In genomic region chr12:53533476-53533875, GRCh38 we compare ENCODE assay signal across 17 cellular contexts. TPM values are rescaled to one million over a fixed set of nuclear protein-coding genes. Genes with fewer than 3 reads are reported as not detected.
DNase-seq lines count a peak whose midpoint lies in the region; ATAC-seq and TF ChIP-seq lines count a peak whose summit lies in the region.
"Had no signal": no experiment of that assay in that cellular context is flagged by ENCODE, and none has a peak within 500 bp of the region (broad histone marks: within the 10 kb centered on the region; RNA-seq: fewer than 3 reads in every experiment).

No MANE protein-coding gene starts in this region.

- no peaks in the 10 kb centered on the region for H3K4me1 Mint-ChIP-seq in brain
- H3K4me1 Mint-ChIP-seq in T-helper 17 cell = peaks cover 2% of the 10 kb centered on the region
- H3K4me1 Mint-ChIP-seq: CD4-positive, CD25-positive, alpha-beta regulatory T cell had no signal

- peak; percentile 48 for DNase-seq in CD1c-positive myeloid dendritic cell (ENCODE audit: extremely low spot score)
- DNase-seq in substantia nigra (lab: John Stamatoyannopoulos, UW) = peak in 2 of 49 donors; percentile 4 to 17
- no peak for DNase-seq in T-helper 17 cell
- no peak for DNase-seq in transverse colon
- DNase-seq: Calu3; CD4-positive, CD25-positive, alpha-beta regulatory T cell; DMS79; NCI-H187; NCI-H345; SJCRH30 had no signal

- H3K9me3 Mint-ChIP-seq in brain = no peaks in the 10 kb centered on the region
- H3K9me3 Mint-ChIP-seq: CD4-positive, CD25-positive, alpha-beta regulatory T cell had no signal

- no peak for TF ChIP-seq POLR2A in transverse colon (IDR thresholded peaks at IDR 0.05)

- H3K27ac Mint-ChIP-seq in brain (peak overlapping the region in 4 of 5 experiments; percentile 67 to 94 (median 90)), T-helper 17 cell (no peak overlapping the region)
- H3K27ac Mint-ChIP-seq: CD4-positive, CD25-positive, alpha-beta regulatory T cell had no signal

- intact Hi-C loops in transverse colon (cut with DNase I; ENCODE audit: low total_unique reads) = no loop called here

- peaks cover 0 to 71% (median 36%) of the 10 kb centered on the region in 4 donors for H3K36me3 ChIP-seq in transverse colon

- TF ChIP-seq CTCF in brain (conservative IDR thresholded peaks at IDR 0.05) = no peak
- no peak for TF ChIP-seq CTCF in transverse colon (IDR thresholded peaks at IDR 0.05)

- peaks cover 6 to 12% (median 10%) of the 10 kb centered on the region in 4 donors for H3K4me1 ChIP-seq in transverse colon
- H3K4me1 ChIP-seq: HAP-1, SJCRH30 had no signal

- H3K4me3 Mint-ChIP-seq in brain (no peak overlapping the region), T-helper 17 cell (no peak overlapping the region)
- H3K4me3 Mint-ChIP-seq: CD4-positive, CD25-positive, alpha-beta regulatory T cell had no signal

- in situ Hi-C loops in transverse colon (cut with MboI; ENCODE audit: low pct_ligation_motif_present in 1 of 4, low pct_unique_long_range_greater_than_20kb in 1 of 4, low sequenced_read_pairs in 3 of 4) = no loop called here

- H3K4me3 ChIP-seq in transverse colon = no peak overlapping the region
- H3K4me3 ChIP-seq: HAP-1, SJCRH30 had no signal

- H3K36me3 Mint-ChIP-seq in brain = peaks cover 68% of the 10 kb centered on the region
- peaks cover 10% of the 10 kb centered on the region for H3K36me3 Mint-ChIP-seq in T-helper 17 cell (ENCODE audit: low read depth)

- no peaks in the 10 kb centered on the region for H3K9me3 ChIP-seq in T-helper 17 cell (ENCODE audit: control insufficient read depth, low read length, poor library complexity, severe bottlenecking)
- no peaks in the 10 kb centered on the region for H3K9me3 ChIP-seq in transverse colon
- H3K9me3 ChIP-seq: HAP-1, SJCRH30 had no signal

- WGBS in transverse colon (ENCODE audit: low coverage in 1 of 2), 2 donors = 69 to 100% methylated on average over 1 to 2 of the region's 2 CpGs

- ATAC-seq in T-helper 17 cell (no peak), HG03521 (IDR thresholded peaks at IDR 0.05; ENCODE audit: unreplicated experiment) (no peak)

- peak overlapping the region; percentile 89 for H3K27ac ChIP-seq in layer of hippocampus (ENCODE audit: low read depth, low read length)
- peak overlapping the region; percentile 92 for H3K27ac ChIP-seq in substantia nigra (ENCODE audit: low read depth, low read length, poor library complexity, severe bottlenecking)
- no peak overlapping the region for H3K27ac ChIP-seq in transverse colon
- H3K27ac ChIP-seq: RWPE1, SJCRH30 had no signal

- H3K27me3 Mint-ChIP-seq in brain (peaks cover 3% of the 10 kb centered on the region), T-helper 17 cell (no peaks in the 10 kb centered on the region)
- H3K27me3 Mint-ChIP-seq: CD4-positive, CD25-positive, alpha-beta regulatory T cell had no signal

- TF ChIP-seq EP300 in transverse colon (IDR thresholded peaks at IDR 0.05; ENCODE audit: low read depth) = no peak

- H3K27me3 ChIP-seq in layer of hippocampus (ENCODE audit: control insufficient read depth, insufficient read depth, low read length) (no peaks in the 10 kb centered on the region), transverse colon (no peaks in the 10 kb centered on the region)
- H3K27me3 ChIP-seq: SJCRH30 had no signal

RNA-seq across cellular contexts. Expression of gene NPFF, which starts 26.2 kb away (rescaled TPM):
- not detected for polyA plus RNA-seq in brain (ENCODE audit: insufficient read depth, low read depth, low replicate concordance)
- total RNA-seq in T-helper 17 cell (not detected), transverse colon (not detected)
- total RNA-seq: A673; Calu3; CD4-positive, CD25-positive, alpha-beta regulatory T cell; LHCN-M2 had no signal
- polyA plus RNA-seq: CD4-positive, CD25-positive, alpha-beta regulatory T cell had no signal

RNA-seq across cellular contexts. Expression of gene TARBP2, which starts 32.4 kb away (rescaled TPM):
- polyA plus RNA-seq in brain (ENCODE audit: insufficient read depth, low read depth, low replicate concordance) = 19.4 TPM
- total RNA-seq in T-helper 17 cell = 10 to 100 TPM; 28.4 to 29.3 TPM
- total RNA-seq in transverse colon = 10 to 100 TPM; 22.4 to 37.0 (median 34.1) TPM

RNA-seq across cellular contexts. Expression of gene MAP3K12, which starts 34.2 kb away (rescaled TPM):
- polyA plus RNA-seq in brain (ENCODE audit: insufficient read depth, low read depth, low replicate concordance) = 16.8 TPM
- total RNA-seq in T-helper 17 cell = 10 to 100 TPM; 25.5 to 28.6 TPM
- total RNA-seq in transverse colon = 10 to 100 TPM in 2 of 4 donors, 1 to 10 TPM in 2; 6.8 to 20.9 (median 10.3) TPM

Comparison
In these comparisons a context has a peak if more than half of its experiments do, and no peak if none do; other contexts are left out.
1. H3K27ac ChIP-seq: peak in layer of hippocampus (single experiment) and substantia nigra (single experiment); none in transverse colon (0 of 4).